In the genomic region with DNA sequence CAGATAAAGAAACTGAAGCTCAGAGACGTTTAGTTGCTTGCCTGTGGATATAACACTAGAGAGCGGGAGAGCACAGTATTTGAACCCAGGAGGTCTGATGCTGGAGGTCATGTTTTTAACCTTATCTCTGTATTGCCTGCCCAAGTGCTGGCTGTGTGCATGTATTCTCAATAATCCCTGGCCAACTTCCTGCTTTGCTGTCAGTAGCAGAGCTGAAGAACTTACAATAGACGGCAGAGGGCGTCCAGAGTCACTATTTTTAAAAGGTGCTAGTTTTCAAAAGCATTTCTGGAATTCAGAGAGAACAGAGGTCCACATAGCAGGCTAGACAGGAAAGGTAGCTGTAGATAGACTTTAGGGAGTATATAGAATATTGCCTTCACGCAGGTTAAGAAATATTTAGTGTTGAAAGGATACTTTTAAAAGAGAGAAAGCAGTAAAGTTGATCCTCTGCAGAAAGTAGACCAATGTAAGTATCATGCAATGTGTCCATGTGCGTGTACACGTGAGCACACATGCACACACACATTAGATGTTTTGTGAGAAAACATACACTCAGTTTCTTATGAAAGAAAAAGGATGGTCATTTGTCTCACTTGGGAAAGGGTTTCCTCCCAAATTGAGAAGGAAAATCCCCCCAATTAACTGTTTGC, we compare ENCODE assay signal across 7 cellular contexts. TPM values are rescaled to one million over a fixed set of nuclear protein-coding genes. Genes with fewer than 3 reads are reported as not detected.
DNase-seq lines count a peak whose midpoint lies in the region; ATAC-seq and TF ChIP-seq lines count a peak whose summit lies in the region.

No MANE protein-coding gene starts in this region.

- no peaks in the 10 kb centered on the region for H4K20me1 ChIP-seq in KMS-11 (ENCODE audit: insufficient read depth)

- H3K4me3 Mint-ChIP-seq in brain (no peak overlapping the region), immature natural killer cell (no peak overlapping the region)

- no peak overlapping the region for H3K27ac ChIP-seq in KMS-11
- H3K27ac ChIP-seq in spleen = peak overlapping the region in 1 of 8 donors; percentile 30

- H2AFZ ChIP-seq in KMS-11 (ENCODE audit: low read depth) = no peak overlapping the region

- H3K27me3 ChIP-seq in KMS-11 (ENCODE audit: insufficient read depth, low read depth) (no peaks in the 10 kb centered on the region), spleen (replicated peaks in 1 of 7) (no peaks in the 10 kb centered on the region)

- peak overlapping the region in 4 of 5 experiments; percentile 32 to 86 (median 58) for H3K27ac Mint-ChIP-seq in brain
- no peak overlapping the region for H3K27ac Mint-ChIP-seq in immature natural killer cell

- no peak for TF ChIP-seq POLR2A in spleen (IDR thresholded peaks at IDR 0.05)

- no peak overlapping the region for H3K4me2 ChIP-seq in KMS-11

- DNase-seq in GM03348 (ENCODE audit: low spot score) (peak; percentile 71), RKO (ENCODE audit: low spot score) (peak; percentile 64), immature natural killer cell (peak; percentile 4 to 7 (median 6)), spleen (no peak)

- WGBS in spleen, 5 donors = 38 to 42% (median 41%) methylated on average over 7 of the region's 7 CpGs

- H3K79me2 ChIP-seq in KMS-11 (ENCODE audit: insufficient read depth, low read depth) = no peaks in the 10 kb centered on the region

- intact Hi-C loops in spleen (cut with DNase I; ENCODE audit: low total_unique reads) = loop anchor here (5.0 kb wide), 2 partner anchors 156 to 451 kb away; partner anchors contain the start of gene TNPO1

- H3K9ac ChIP-seq in KMS-11 = no peak overlapping the region

- no peak overlapping the region for H3K4me3 ChIP-seq in KMS-11 (IDR thresholded peaks at IDR 0.05; ENCODE audit: insufficient read depth, low read depth, low read length)
- H3K4me3 ChIP-seq in spleen = no peak overlapping the region

- no peaks in the 10 kb centered on the region for H3K27me3 Mint-ChIP-seq in brain
- no peaks in the 10 kb centered on the region for H3K27me3 Mint-ChIP-seq in immature natural killer cell (ENCODE audit: low read depth in 3 of 3)

- H3K9me3 Mint-ChIP-seq in brain (peaks cover 0 to 3% (median 2%) of the 10 kb centered on the region in 5 experiments), immature natural killer cell (no peaks in the 10 kb centered on the region)

- peak; percentile 81 for ATAC-seq in GM21619 (IDR thresholded peaks at IDR 0.05; ENCODE audit: unreplicated experiment)

- H3K36me3 Mint-ChIP-seq in brain = peaks cover 18% of the 10 kb centered on the region
- peaks cover 14 to 20% (median 14%) of the 10 kb centered on the region in 3 donors for H3K36me3 Mint-ChIP-seq in immature natural killer cell

- H3K4me1 Mint-ChIP-seq in brain (peaks cover 50% of the 10 kb centered on the region), immature natural killer cell (no peaks in the 10 kb centered on the region)

- peak; percentile 86 for TF ChIP-seq CTCF in KMS-11 (conservative IDR thresholded peaks at IDR 0.05; ENCODE audit: low read depth, low read length)
- TF ChIP-seq CTCF in brain (conservative IDR thresholded peaks at IDR 0.05) = peak; percentile 76 to 85
- TF ChIP-seq CTCF in spleen (IDR thresholded peaks at IDR 0.05 in 8 of 11, conservative IDR thresholded peaks at IDR 0.05 in 3 of 11) = peak; percentile 58 to 89 (median 78)

- H3K36me3 ChIP-seq in KMS-11 (ENCODE audit: insufficient read depth) = no peaks in the 10 kb centered on the region
- peaks cover 0 to 27% (median 2%) of the 10 kb centered on the region in 6 donors for H3K36me3 ChIP-seq in spleen

- H3K4me1 ChIP-seq in KMS-11 (ENCODE audit: low read depth, poor library complexity, severe bottlenecking) = peaks cover 7% of the 10 kb centered on the region
- peaks cover 0 to 48% (median 24%) of the 10 kb centered on the region in 6 donors for H3K4me1 ChIP-seq in spleen

- H3K9me3 ChIP-seq in spleen = no peaks in the 10 kb centered on the region

RNA-seq across cellular contexts. Expression of gene PTCD2, which starts 46.3 kb away (rescaled TPM):
- polyA plus RNA-seq in brain (ENCODE audit: insufficient read depth, low read depth, low replicate concordance) (2.1 TPM), immature natural killer cell (1 to 10 TPM; 2.9 to 7.8 (median 4.0) TPM), spleen (1 to 10 TPM; 1.2 to 2.5 (median 1.9) TPM)
- 10 to 100 TPM in 1 of 7 donors, 1 to 10 TPM in 6; 6.7 to 11.7 (median 9.0) TPM for total RNA-seq in spleen

RNA-seq across cellular contexts. Expression of gene MRPS27, which starts 46.4 kb away (rescaled TPM):
- 33.5 TPM for polyA plus RNA-seq in brain (ENCODE audit: insufficient read depth, low read depth, low replicate concordance)
- 10 to 100 TPM; 25.3 to 58.3 (median 40.9) TPM for polyA plus RNA-seq in immature natural killer cell
- total RNA-seq in spleen = 10 to 100 TPM; 38.3 to 55.5 (median 46.4) TPM
- 10 to 100 TPM; 23.5 to 27.9 (median 27.4) TPM for polyA plus RNA-seq in spleen

Comparison
In these comparisons a context has a peak if more than half of its experiments do, and no peak if none do; other contexts are left out.
1. H3K27ac Mint-ChIP-seq: peak in brain (4 of 5); none in immature natural killer cell (0 of 6).
2. Peak in every context shown above with its lines, with median percentiles within 50 percentile points of each other: CTCF ChIP-seq.